In genomic region chr19:49104229-49104864, GRCh38 we compare ENCODE assay signal across 20 cellular contexts. TPM values are rescaled to one million over a fixed set of nuclear protein-coding genes. Genes with fewer than 3 reads are reported as not detected.
DNase-seq lines count a peak whose midpoint lies in the region; ATAC-seq, FAIRE-seq and TF ChIP-seq lines count a peak whose summit lies in the region.
"Had no signal": no experiment of that assay in that cellular context is flagged by ENCODE, and none has a peak within 500 bp of the region (broad histone marks: within the 10 kb centered on the region; RNA-seq: fewer than 3 reads in every experiment).

No MANE protein-coding gene starts in this region.

- CTCF ChIA-PET in HEK293 (lab: Yijun Ruan, JAX) = interaction anchor here (0.6 to 7.9 kb wide), 7 partner anchors 7 to 120 kb away, joined by 3 to 104 read pairs (median 12); partner anchors contain the start of gene LIN7B
- CTCF ChIA-PET in activated B cell treated with CpG ODN at 0.5 μM for 24 hours (lab: Charles Lee) = interaction anchor here (1.0 kb wide), 1 partner anchor 48 kb away, joined by 3 read pairs; no protein-coding TSS in a partner anchor

- H3K9me3 ChIP-seq in BLaER1 (no peaks in the 10 kb centered on the region), HEK293 (ENCODE audit: control insufficient read depth, insufficient read depth, low read depth, low read length) (no peaks in the 10 kb centered on the region)
- H3K9me3 ChIP-seq: esophagus squamous epithelium, pancreas had no signal

- no peak for TF ChIP-seq CTCF in HEK293 (tag by site-specific recombination; IDR thresholded peaks at IDR 0.05)
- no peak for TF ChIP-seq CTCF in activated B cell treated with CpG ODN at 0.5 μM for 24 hours (IDR thresholded peaks at IDR 0.05)
- TF ChIP-seq CTCF in nephron progenitor cell (IDR thresholded peaks at IDR 0.05) = no peak
- no peak for TF ChIP-seq CTCF in D721Med (IDR thresholded peaks at IDR 0.05; ENCODE audit: insufficient read depth, missing control alignments)

- H3K27ac ChIP-seq in BLaER1 = peak overlapping the region; percentile 82
- peak overlapping the region; percentile 31; the same call in 1 of the 2 replicates for H3K27ac ChIP-seq in HEK293 (ENCODE audit: extremely low read depth, low read depth, low read length)
- H3K27ac ChIP-seq: esophagus squamous epithelium, pancreas had no signal

- no peak for FAIRE-seq in D721Med (lab: Jason Lieb, UNC)
- FAIRE-seq: bronchial epithelial cell, pancreas had no signal

- H3K4me3 ChIP-seq in BLaER1 (peak overlapping the region; percentile 59), HEK293 (ENCODE audit: low read depth, low read length) (no peak overlapping the region)
- H3K4me3 ChIP-seq: esophagus squamous epithelium, pancreas had no signal

- H3K4me3 Mint-ChIP-seq in activated B cell treated with CpG ODN at 0.5 μM for 24 hours (no peak overlapping the region), nephron progenitor cell (peak overlapping the region; percentile 43)
- H3K4me3 Mint-ChIP-seq: activated CD4-positive, alpha-beta memory T cell treated with anti-CD3 and anti-CD28 coated beads, Interleukin-2, amount 10 ng/mL, durations not matched to agents 7 days and 5 days; CD14-positive monocyte had no signal

- H3K9ac ChIP-seq in BLaER1 = peak overlapping the region; percentile 80

- H3K9me3 Mint-ChIP-seq in activated B cell treated with CpG ODN at 0.5 μM for 24 hours (no peaks in the 10 kb centered on the region), nephron progenitor cell (no peaks in the 10 kb centered on the region)
- H3K9me3 Mint-ChIP-seq: activated CD4-positive, alpha-beta memory T cell treated with anti-CD3 and anti-CD28 coated beads, Interleukin-2, amount 10 ng/mL, durations not matched to agents 7 days and 5 days had no signal

- DNase-seq in activated B cell treated with CpG ODN at 0.5 μM for 24 hours (no peak), nephron progenitor cell (peak; percentile 67), hepatic stellate cell (ENCODE audit: low spot score) (no peak), D721Med (ENCODE audit: insufficient read length, low spot score) (no peak), COR-L47 (lab: John Stamatoyannopoulos, UW) (no peak)
- DNase-seq: activated CD4-positive, alpha-beta memory T cell treated with anti-CD3 and anti-CD28 coated beads, Interleukin-2, amount 10 ng/mL, durations not matched to agents 7 days and 5 days; esophagus squamous epithelium; GOT3; NCI-H1436 treated with DMSO at 0.1 percent for 48 hours; NCI-H345; pancreas; stimulated activated CD4-positive, alpha-beta T cell treated with anti-CD3 and anti-CD28 coated beads, Interleukin-2, amount 100 ng/mL, for 48 hours; T-helper 1 cell had no signal

- peak overlapping the region; percentile 90 for H3K4me2 ChIP-seq in BLaER1

- no peaks in the 10 kb centered on the region for H3K27me3 Mint-ChIP-seq in activated B cell treated with CpG ODN at 0.5 μM for 24 hours
- peaks cover 5% of the 10 kb centered on the region for H3K27me3 Mint-ChIP-seq in nephron progenitor cell (ENCODE audit: low read depth, poor library complexity)
- H3K27me3 Mint-ChIP-seq: activated CD4-positive, alpha-beta memory T cell treated with anti-CD3 and anti-CD28 coated beads, Interleukin-2, amount 10 ng/mL, durations not matched to agents 7 days and 5 days had no signal

- peaks cover 85% of the 10 kb centered on the region for H3K36me3 Mint-ChIP-seq in activated B cell treated with CpG ODN at 0.5 μM for 24 hours (ENCODE audit: low read depth)
- peaks cover 54% of the 10 kb centered on the region for H3K36me3 Mint-ChIP-seq in nephron progenitor cell (ENCODE audit: low read depth)

- peaks cover 63% of the 10 kb centered on the region for H4K20me1 ChIP-seq in BLaER1

- POLR2A ChIA-PET in HEK293 (lab: Yijun Ruan, JAX) (interaction anchor here (0.6 to 1.5 kb wide), 3 partner anchors 10 to 765 kb away, joined by 4 to 5 read pairs (median 5); no protein-coding TSS in a partner anchor), activated B cell treated with CpG ODN at 0.5 μM for 24 hours (lab: Charles Lee) (interaction anchor here (1.3 kb wide), 1 partner anchor 96 kb away, joined by 3 read pairs; no protein-coding TSS in a partner anchor)

- H3K4me1 Mint-ChIP-seq in activated B cell treated with CpG ODN at 0.5 μM for 24 hours (peaks cover 9% of the 10 kb centered on the region), nephron progenitor cell (peaks cover 65% of the 10 kb centered on the region)
- H3K4me1 Mint-ChIP-seq: CD14-positive monocyte had no signal

- H3K27ac Mint-ChIP-seq in activated B cell treated with CpG ODN at 0.5 μM for 24 hours (peak overlapping the region; percentile 56), nephron progenitor cell (peak overlapping the region; percentile 86)
- H3K27ac Mint-ChIP-seq: activated CD4-positive, alpha-beta memory T cell treated with anti-CD3 and anti-CD28 coated beads, Interleukin-2, amount 10 ng/mL, durations not matched to agents 7 days and 5 days had no signal

- H3K36me3 ChIP-seq in BLaER1 (peaks cover 78% of the 10 kb centered on the region), HEK293 (ENCODE audit: control insufficient read depth in 2 of 2, insufficient read depth in 1 of 2, low read length in 2 of 2) (peaks cover 78 to 94% of the 10 kb centered on the region in 2 experiments)

- no peaks in the 10 kb centered on the region for H3K27me3 ChIP-seq in BLaER1
- H3K27me3 ChIP-seq: esophagus squamous epithelium, pancreas had no signal

- H3K4me1 ChIP-seq in BLaER1 (peaks cover 71% of the 10 kb centered on the region), HEK293 (ENCODE audit: control insufficient read depth, insufficient read depth, low read length) (no peaks in the 10 kb centered on the region)
- H3K4me1 ChIP-seq: pancreas had no signal

- no peak for ATAC-seq in activated B cell treated with CpG ODN at 0.5 μM for 24 hours (ENCODE audit: low read depth)
- ATAC-seq: left lobe of liver, pancreas had no signal

- intact Hi-C loops in activated B cell treated with CpG ODN at 0.5 μM for 24 hours (cut with micrococcal nuclease) = no loop called here

TF ChIP-seq in HEK293, 187 proteins besides CTCF, POLR2A, EP300 and RAD21:
- TF ChIP-seq ZNF341 (tag by site-specific recombination; IDR thresholded peaks at IDR 0.05; ENCODE audit: low read depth) (peak; percentile 34; the same call in 1 of the 2 replicates), ZNF354C (tag by site-specific recombination; IDR thresholded peaks at IDR 0.05; ENCODE audit: borderline replicate concordance, low read depth) (no peak)

RNA-seq across cellular contexts. Expression of gene LIN7B, which starts 9.8 kb away (rescaled TPM):
- 3.6 and 4.4 TPM in 2 replicates for total RNA-seq in activated B cell treated with CpG ODN at 0.5 μM for 24 hours

RNA-seq across cellular contexts. Expression of gene C19orf73, which starts 14.6 kb away (rescaled TPM):
- total RNA-seq in activated B cell treated with CpG ODN at 0.5 μM for 24 hours = 0.98 and 1.0 TPM in 2 replicates
- total RNA-seq: skeletal muscle tissue had no signal

RNA-seq across cellular contexts. Expression of gene PPFIA3, which starts 15.0 kb away (rescaled TPM):
- total RNA-seq in activated B cell treated with CpG ODN at 0.5 μM for 24 hours = 1.2 and 3.6 TPM in 2 replicates

RNA-seq across cellular contexts. Expression of gene SNRNP70, which starts 19.1 kb away (rescaled TPM):
- total RNA-seq in activated B cell treated with CpG ODN at 0.5 μM for 24 hours = 268 and 298 TPM in 2 replicates

RNA-seq across cellular contexts. Expression of gene KCNA7, which starts 31.8 kb away (rescaled TPM):
- not detected in 2 replicates for total RNA-seq in activated B cell treated with CpG ODN at 0.5 μM for 24 hours
- total RNA-seq: activated CD4-positive, alpha-beta memory T cell treated with anti-CD3 and anti-CD28 coated beads, Interleukin-2, amount 10 ng/mL, durations not matched to agents 7 days and 5 days; bronchial epithelial cell; esophagus squamous epithelium; left lobe of liver; MCF 10A; pancreas had no signal
